11 cellular contexts compared by ENCODE assay signal in the genomic region with DNA sequence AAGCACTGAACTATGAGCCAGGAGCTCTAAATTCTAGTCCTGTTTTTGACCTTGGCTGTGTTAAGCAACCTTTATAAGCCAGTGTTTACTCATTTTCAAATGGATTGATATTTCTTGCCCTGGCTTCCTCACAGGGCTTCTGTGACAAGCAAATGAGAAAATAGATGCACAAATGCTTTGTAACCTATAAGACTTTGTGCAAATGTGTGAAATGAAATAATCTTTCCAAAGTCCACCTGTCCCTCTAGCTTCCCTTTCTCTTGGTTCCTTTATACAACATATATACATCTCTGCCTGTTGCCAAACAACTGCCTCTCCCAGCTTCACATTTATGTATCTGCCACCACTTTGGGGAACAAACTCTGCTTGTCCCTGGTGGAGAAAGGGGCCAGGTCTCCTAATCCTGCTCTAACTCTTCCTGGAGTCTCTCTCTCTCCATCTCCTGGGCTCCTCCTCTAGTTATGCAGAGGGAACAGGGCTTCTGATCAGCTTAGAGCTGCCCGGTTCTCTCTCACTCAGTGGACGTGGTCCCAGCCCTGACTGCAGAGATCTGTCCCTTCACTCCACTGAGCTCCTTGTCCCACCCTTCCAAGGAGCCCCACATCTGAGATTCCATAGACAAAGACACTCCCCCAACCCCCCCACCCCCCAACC. TPM values are rescaled to one million over a fixed set of nuclear protein-coding genes. Genes with fewer than 3 reads are reported as not detected.
DNase-seq lines count a peak whose midpoint lies in the region; ATAC-seq and TF ChIP-seq lines count a peak whose summit lies in the region.
"Had no signal": no experiment of that assay in that cellular context is flagged by ENCODE, and none has a peak within 500 bp of the region (broad histone marks: within the 10 kb centered on the region; RNA-seq: fewer than 3 reads in every experiment).

No MANE protein-coding gene starts in this region.

- H3K4me3 Mint-ChIP-seq in Caco-2 (ENCODE audit: unreplicated experiment) = no peak overlapping the region
- H3K4me3 Mint-ChIP-seq in activated CD4-positive, alpha-beta T cell treated with anti-CD3 and anti-CD28 coated beads for 36 hours = no peak overlapping the region
- H3K4me3 Mint-ChIP-seq: activated naive CD4-positive, alpha-beta T cell treated with anti-CD3 and anti-CD28 coated beads, Interleukin-2, amount 50 U/mL, for 24 hours had no signal

- H3K9me3 ChIP-seq in Caco-2 (0 out of 2 replicates have a peak, but pooled peaks cover 2% of the 10 kb centered on the region), Panc1 (ENCODE audit: control insufficient read depth, insufficient read depth, low read depth, low read length) (no peaks in the 10 kb centered on the region; the same call in 1 of the 2 replicates), esophagus (ENCODE audit: control insufficient read depth in 2 of 2, insufficient read depth in 1 of 2, low read depth in 1 of 2, low read length in 1 of 2) (no peaks in the 10 kb centered on the region), muscle layer of duodenum (ENCODE audit: control insufficient read depth in 1 of 2, low read length in 2 of 2) (no peaks in the 10 kb centered on the region), prostate gland (no peaks in the 10 kb centered on the region)

- TF ChIP-seq POLR2A in prostate gland (IDR thresholded peaks at IDR 0.05) = no peak

- in situ Hi-C loops in Panc1 (cut with HindIII; ENCODE audit: low pct_unique_long_range_greater_than_20kb, low sequenced_read_pairs) = no loop called here

- POLR2A ChIA-PET in Caco-2 (lab: Charles Lee) (interaction anchor here (0.6 to 1.8 kb wide), 6 partner anchors 16 to 210 kb away, joined by 4 to 23 read pairs (median 8); partner anchors contain the start of gene PLEKHG6), Panc1 (lab: Charles Lee) (interaction anchor here (0.5 to 0.9 kb wide), 8 partner anchors 10 to 426 kb away, joined by 3 to 18 read pairs (median 4); no protein-coding TSS in a partner anchor)
- POLR2A ChIA-PET in activated CD4-positive, alpha-beta T cell treated with anti-CD3 and anti-CD28 coated beads for 36 hours (lab: Charles Lee) = interaction anchor here (0.7 kb wide), 1 partner anchor 137 kb away, joined by 4 read pairs; no protein-coding TSS in a partner anchor

- CTCF ChIA-PET in Caco-2 (lab: Charles Lee) (interaction anchor here (0.5 to 1.5 kb wide), 12 partner anchors 10 to 222 kb away, joined by 3 to 12 read pairs (median 4); no protein-coding TSS in a partner anchor), Panc1 (lab: Charles Lee) (no interaction called here)
- CTCF ChIA-PET in activated CD4-positive, alpha-beta T cell treated with anti-CD3 and anti-CD28 coated beads for 36 hours (lab: Charles Lee) = interaction anchor here (0.7 to 1.3 kb wide), 2 partner anchors 9 to 10 kb away, joined by 3 to 5 read pairs; no protein-coding TSS in a partner anchor

- WGBS in esophagus, 2 donors = 18 to 26% methylated on average over 2 of the region's 2 CpGs
- 40% methylated on average over 2 of the region's 2 CpGs for WGBS in prostate gland

- intact Hi-C loops in Caco-2 (cut with micrococcal nuclease; ENCODE audit: unreplicated experiment) = loop anchor here (1.0 kb wide), 1 partner anchor 16 kb away; the partner anchor contains the start of gene PLEKHG6
- intact Hi-C loops in Panc1 (cut with micrococcal nuclease; ENCODE audit: unreplicated experiment) = no loop called here
- intact Hi-C loops in activated CD4-positive, alpha-beta T cell treated with anti-CD3 and anti-CD28 coated beads for 36 hours (cut with DNase I, micrococcal nuclease) = no loop called here
- intact Hi-C loops in prostate gland (cut with DNase I) = no loop called here

- H3K9me3 Mint-ChIP-seq in Caco-2 (ENCODE audit: unreplicated experiment) = peaks cover 5% of the 10 kb centered on the region
- no peaks in the 10 kb centered on the region for H3K9me3 Mint-ChIP-seq in activated CD4-positive, alpha-beta T cell treated with anti-CD3 and anti-CD28 coated beads for 36 hours (ENCODE audit: low read depth)
- H3K9me3 Mint-ChIP-seq: activated naive CD4-positive, alpha-beta T cell treated with anti-CD3 and anti-CD28 coated beads, Interleukin-2, amount 50 U/mL, for 24 hours had no signal

- H3K4me3 ChIP-seq in Caco-2 (ENCODE audit: low read depth, low read length) (no peak overlapping the region), Panc1 (ENCODE audit: low read depth in 2 of 2, low read length in 2 of 2) (no peak overlapping the region), esophagus (ENCODE audit: low read depth in 1 of 2, low read length in 2 of 2) (no peak overlapping the region), muscle layer of duodenum (ENCODE audit: low read depth in 1 of 2, low read length in 2 of 2) (no peak overlapping the region), prostate gland (no peak overlapping the region)

- DNase-seq in Caco-2 (no peak), Panc1 (ENCODE audit: low read depth, low spot score) (no peak), occipital lobe (lab: John Stamatoyannopoulos, UW) (no peak), T-helper 9 cell (no peak), prostate gland (ENCODE audit: low spot score) (no peak)
- no peak for DNase-seq in activated CD4-positive, alpha-beta T cell treated with anti-CD3 and anti-CD28 coated beads for 36 hours
- DNase-seq: GF-D8, NCI-H1694 treated with DMSO at 0.1 percent for 48 hours had no signal

- peak; percentile 63 for ATAC-seq in Panc1
- ATAC-seq in activated CD4-positive, alpha-beta T cell treated with anti-CD3 and anti-CD28 coated beads for 36 hours = no peak

- H3K36me3 ChIP-seq in Caco-2 (ENCODE audit: control insufficient read depth, insufficient read depth, low read length) (0 out of 2 replicates have a peak, but pooled peaks cover 1% of the 10 kb centered on the region), Panc1 (ENCODE audit: control insufficient read depth, insufficient read depth, low read length) (no peaks in the 10 kb centered on the region), esophagus (ENCODE audit: control insufficient read depth in 2 of 2, insufficient read depth in 2 of 2, low read length in 1 of 2) (no peaks in the 10 kb centered on the region), muscle layer of duodenum (ENCODE audit: control insufficient read depth in 1 of 2, insufficient read depth in 2 of 2, low read length in 2 of 2) (no peaks in the 10 kb centered on the region), prostate gland (no peaks in the 10 kb centered on the region)

- peak overlapping the region; percentile 91 for H3K27ac Mint-ChIP-seq in Caco-2 (ENCODE audit: unreplicated experiment)
- H3K27ac Mint-ChIP-seq in activated CD4-positive, alpha-beta T cell treated with anti-CD3 and anti-CD28 coated beads for 36 hours = no peak overlapping the region
- H3K27ac Mint-ChIP-seq: activated naive CD4-positive, alpha-beta T cell treated with anti-CD3 and anti-CD28 coated beads, Interleukin-2, amount 50 U/mL, for 24 hours had no signal

- TSS peak; percentile 84 for BruUV-seq in Caco-2 (replicated peaks; lab: Mats Ljungman, UMichigan)
- no TSS peak for BruUV-seq in Panc1 (replicated peaks; lab: Mats Ljungman, UMichigan)

- peaks cover 31% of the 10 kb centered on the region for H3K4me1 Mint-ChIP-seq in Caco-2 (ENCODE audit: low read depth, unreplicated experiment)
- H3K4me1 Mint-ChIP-seq in activated CD4-positive, alpha-beta T cell treated with anti-CD3 and anti-CD28 coated beads for 36 hours = no peaks in the 10 kb centered on the region
- H3K4me1 Mint-ChIP-seq: activated naive CD4-positive, alpha-beta T cell treated with anti-CD3 and anti-CD28 coated beads, Interleukin-2, amount 50 U/mL, for 24 hours had no signal

- H3K27me3 ChIP-seq in Caco-2 (replicated peaks; ENCODE audit: control insufficient read depth, insufficient read depth, low read length) = no peaks in the 10 kb centered on the region
- H3K27me3 ChIP-seq in Panc1 (ENCODE audit: control insufficient read depth, insufficient read depth, low read length) = no peaks in the 10 kb centered on the region
- H3K27me3 ChIP-seq in esophagus (ENCODE audit: control insufficient read depth in 1 of 2, insufficient read depth in 2 of 2, low read length in 2 of 2) = no peaks in the 10 kb centered on the region
- H3K27me3 ChIP-seq in muscle layer of duodenum (ENCODE audit: low read depth, low read length) = no peaks in the 10 kb centered on the region
- no peaks in the 10 kb centered on the region for H3K27me3 ChIP-seq in prostate gland (replicated peaks; ENCODE audit: insufficient read depth)

- no peaks in the 10 kb centered on the region for H3K27me3 Mint-ChIP-seq in Caco-2 (ENCODE audit: insufficient read depth, unreplicated experiment)
- no peaks in the 10 kb centered on the region for H3K27me3 Mint-ChIP-seq in activated CD4-positive, alpha-beta T cell treated with anti-CD3 and anti-CD28 coated beads for 36 hours
- H3K27me3 Mint-ChIP-seq: activated naive CD4-positive, alpha-beta T cell treated with anti-CD3 and anti-CD28 coated beads, Interleukin-2, amount 50 U/mL, for 24 hours had no signal

- TF ChIP-seq CTCF in Caco-2 (IDR thresholded peaks at IDR 0.05; ENCODE audit: insufficient read depth in 1 of 2, low read depth in 1 of 2, low read length in 1 of 2, severe bottlenecking in 1 of 2, unreplicated experiment in 1 of 2) (no peak), Panc1 (IDR thresholded peaks at IDR 0.05) (no peak), prostate gland (IDR thresholded peaks at IDR 0.05) (no peak)

- peaks cover 6% of the 10 kb centered on the region for H3K36me3 Mint-ChIP-seq in Caco-2 (ENCODE audit: insufficient read depth, unreplicated experiment)
- no peaks in the 10 kb centered on the region for H3K36me3 Mint-ChIP-seq in activated CD4-positive, alpha-beta T cell treated with anti-CD3 and anti-CD28 coated beads for 36 hours (ENCODE audit: low read depth)
- H3K36me3 Mint-ChIP-seq: activated naive CD4-positive, alpha-beta T cell treated with anti-CD3 and anti-CD28 coated beads, Interleukin-2, amount 50 U/mL, for 24 hours had no signal

- H3K27ac ChIP-seq in Panc1 (ENCODE audit: low read length) = peak overlapping the region; percentile 44
- peak overlapping the region; percentile 91 to 93 for H3K27ac ChIP-seq in esophagus (ENCODE audit: low read depth in 2 of 2, low read length in 1 of 2)
- H3K27ac ChIP-seq in muscle layer of duodenum (ENCODE audit: low read length) = peak overlapping the region; percentile 95
- H3K27ac ChIP-seq in prostate gland = no peak overlapping the region

- H3K4me1 ChIP-seq in Caco-2 (peaks cover 48% of the 10 kb centered on the region), Panc1 (ENCODE audit: control insufficient read depth, insufficient read depth, low read length) (peaks cover 4% of the 10 kb centered on the region), esophagus (ENCODE audit: control insufficient read depth in 2 of 2, insufficient read depth in 2 of 2, low read length in 1 of 2) (peaks cover 0 to 9% of the 10 kb centered on the region in 2 donors), muscle layer of duodenum (ENCODE audit: control insufficient read depth in 1 of 2, insufficient read depth in 2 of 2, low read length in 2 of 2) (peaks cover 0 to 6% of the 10 kb centered on the region in 2 donors), prostate gland (replicated peaks) (no peaks in the 10 kb centered on the region)

RNA-seq across cellular contexts. Expression of gene PLEKHG6, which starts 15.8 kb away (rescaled TPM):
- total RNA-seq in Caco-2 (2022) = 109 and 123 TPM in 2 replicates
- total RNA-seq in Panc1 (2021; ENCODE audit: unreplicated experiment) = 1.1 TPM
- polyA plus RNA-seq in Panc1 (2012; ENCODE audit: insufficient read length) = 1.8 TPM
- 10 to 100 TPM; 25.0 to 70.3 TPM for polyA plus RNA-seq in esophagus
- total RNA-seq in activated CD4-positive, alpha-beta T cell treated with anti-CD3 and anti-CD28 coated beads for 36 hours = not detected
- not detected for total RNA-seq in occipital lobe
- 1 to 10 TPM; 4.6 to 6.2 TPM for total RNA-seq in prostate gland

RNA-seq across cellular contexts. Expression of gene TNFRSF1A, which starts 47.2 kb away (rescaled TPM):
- total RNA-seq in Caco-2 (2022) (79.0 and 79.4 TPM in 2 replicates), Panc1 (2021; ENCODE audit: unreplicated experiment) (108 TPM), occipital lobe (14.8 TPM), prostate gland (100 to 1,000 TPM in 1 of 2 donors, 10 to 100 TPM in 1; 91.1 to 168 TPM)
- 115 TPM for polyA plus RNA-seq in Panc1 (2012; ENCODE audit: insufficient read length)
- polyA plus RNA-seq in esophagus = 10 to 100 TPM; 41.7 to 71.4 TPM
- total RNA-seq in activated CD4-positive, alpha-beta T cell treated with anti-CD3 and anti-CD28 coated beads for 36 hours = 10 to 100 TPM; 42.1 to 58.7 TPM

Comparison
In these comparisons a context has a peak if more than half of its experiments do, and no peak if none do; other contexts are left out.
1. H3K27ac ChIP-seq: peak in Panc1 (single experiment), esophagus (2 of 2) and muscle layer of duodenum (single experiment); none in prostate gland (0 of 2).
2. RNA of gene PLEKHG6, which starts 15.8 kb away (total RNA-seq): 109 to 123 TPM in Caco-2; 4.6 to 6.2 TPM in prostate gland, 1.1 TPM in Panc1 (single experiment), not detected in activated CD4-positive, alpha-beta T cell treated with anti-CD3 and anti-CD28 coated beads for 36 hours and not detected in occipital lobe (single experiment); every median in the first group is over 10 times any median in the second.